ENCODE assay signal across 3 cellular contexts in the genomic region with DNA sequence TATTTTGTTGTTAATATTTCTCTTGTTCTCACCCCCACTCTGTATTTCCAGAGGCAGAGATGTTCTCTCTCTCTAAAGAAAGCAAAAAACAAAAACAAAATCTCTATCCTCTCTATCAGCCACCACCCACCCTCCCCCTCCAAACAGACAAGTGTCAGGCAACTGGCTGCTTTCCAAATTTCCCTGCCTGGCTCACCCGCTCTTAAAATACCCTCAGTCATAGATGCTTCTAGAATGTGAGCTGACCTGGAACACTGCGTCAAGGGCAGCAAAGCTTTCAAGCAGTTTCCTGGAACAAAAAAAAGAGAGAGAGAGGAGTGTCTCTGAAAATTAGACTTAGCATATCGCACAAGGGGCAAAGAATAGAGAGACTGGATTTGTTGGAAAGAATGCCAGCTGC.
TF ChIP-seq lines count a peak whose summit lies in the region.

No MANE protein-coding gene starts in this region.

TF ChIP-seq in SK-N-SH, 30 proteins besides CTCF, POLR2A, EP300 and RAD21 (continued from another document and continues in another):
- TF ChIP-seq REST (IDR thresholded peaks at IDR 0.05; ENCODE audit: low read depth, low read length) (no peak), GATA2 (CRISPR knock-in tag; IDR thresholded peaks at IDR 0.05) (no peak), FOXJ3 (CRISPR knock-in tag; IDR thresholded peaks at IDR 0.05) (no peak), USF2 (IDR thresholded peaks at IDR 0.05; ENCODE audit: borderline replicate concordance, low read depth, low read length) (no peak), MXI1 (IDR thresholded peaks at IDR 0.05; ENCODE audit: low read depth, low read length) (no peak), POLR2AphosphoS5 (IDR thresholded peaks at IDR 0.05; ENCODE audit: low read depth, low read length) (no peak), FOXM1 (IDR thresholded peaks at IDR 0.05; ENCODE audit: low read depth) (no peak), RCOR1 (IDR thresholded peaks at IDR 0.05; ENCODE audit: low read length) (no peak), USF1 (IDR thresholded peaks at IDR 0.05; ENCODE audit: borderline replicate concordance, low read depth) (no peak), EZH2phosphoT487 (IDR thresholded peaks at IDR 0.05; ENCODE audit: borderline replicate concordance, low read depth) (no peak)
- TF ChIP-seq, protein P1, sequence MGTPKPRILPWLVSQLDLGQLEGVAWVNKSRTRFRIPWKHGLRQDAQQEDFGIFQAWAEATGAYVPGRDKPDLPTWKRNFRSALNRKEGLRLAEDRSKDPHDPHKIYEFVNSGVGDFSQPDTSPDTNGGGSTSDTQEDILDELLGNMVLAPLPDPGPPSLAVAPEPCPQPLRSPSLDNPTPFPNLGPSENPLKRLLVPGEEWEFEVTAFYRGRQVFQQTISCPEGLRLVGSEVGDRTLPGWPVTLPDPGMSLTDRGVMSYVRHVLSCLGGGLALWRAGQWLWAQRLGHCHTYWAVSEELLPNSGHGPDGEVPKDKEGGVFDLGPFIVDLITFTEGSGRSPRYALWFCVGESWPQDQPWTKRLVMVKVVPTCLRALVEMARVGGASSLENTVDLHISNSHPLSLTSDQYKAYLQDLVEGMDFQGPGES (IDR thresholded peaks at IDR 0.05; ENCODE audit: low read depth, low read length): no peak

TF ChIP-seq in SK-N-SH treated with all-trans-retinoic acid at 6 μM for 48 hours, 23 proteins besides CTCF, POLR2A, EP300 and RAD21 (continued from another document):
- TF ChIP-seq, protein P2, sequence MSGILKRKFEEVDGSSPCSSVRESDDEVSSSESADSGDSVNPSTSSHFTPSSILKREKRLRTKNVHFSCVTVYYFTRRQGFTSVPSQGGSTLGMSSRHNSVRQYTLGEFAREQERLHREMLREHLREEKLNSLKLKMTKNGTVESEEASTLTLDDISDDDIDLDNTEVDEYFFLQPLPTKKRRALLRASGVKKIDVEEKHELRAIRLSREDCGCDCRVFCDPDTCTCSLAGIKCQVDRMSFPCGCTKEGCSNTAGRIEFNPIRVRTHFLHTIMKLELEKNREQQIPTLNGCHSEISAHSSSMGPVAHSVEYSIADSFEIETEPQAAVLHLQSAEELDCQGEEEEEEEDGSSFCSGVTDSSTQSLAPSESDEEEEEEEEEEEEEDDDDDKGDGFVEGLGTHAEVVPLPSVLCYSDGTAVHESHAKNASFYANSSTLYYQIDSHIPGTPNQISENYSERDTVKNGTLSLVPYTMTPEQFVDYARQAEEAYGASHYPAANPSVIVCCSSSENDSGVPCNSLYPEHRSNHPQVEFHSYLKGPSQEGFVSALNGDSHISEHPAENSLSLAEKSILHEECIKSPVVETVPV (CRISPR knock-in tag; IDR thresholded peaks at IDR 0.05): no peak
- TF ChIP-seq GLIS3 (CRISPR knock-in tag; IDR thresholded peaks at IDR 0.05) (no peak), ZFP3 (CRISPR knock-in tag; IDR thresholded peaks at IDR 0.05) (no peak), CSDC2 (CRISPR knock-in tag; IDR thresholded peaks at IDR 0.05) (no peak), BACH2 (CRISPR knock-in tag; IDR thresholded peaks at IDR 0.05; ENCODE audit: borderline replicate concordance) (no peak), OSR1 (CRISPR knock-in tag; IDR thresholded peaks at IDR 0.05) (no peak), SNAI2 (CRISPR knock-in tag; IDR thresholded peaks at IDR 0.05) (no peak), TSHZ2 (CRISPR knock-in tag; IDR thresholded peaks at IDR 0.05) (no peak), ZC3H10 (CRISPR knock-in tag; IDR thresholded peaks at IDR 0.05) (no peak), ZFP30 (CRISPR knock-in tag; IDR thresholded peaks at IDR 0.05) (no peak), ZNF70 (CRISPR knock-in tag; IDR thresholded peaks at IDR 0.05) (no peak)
- TF ChIP-seq, protein P3, sequence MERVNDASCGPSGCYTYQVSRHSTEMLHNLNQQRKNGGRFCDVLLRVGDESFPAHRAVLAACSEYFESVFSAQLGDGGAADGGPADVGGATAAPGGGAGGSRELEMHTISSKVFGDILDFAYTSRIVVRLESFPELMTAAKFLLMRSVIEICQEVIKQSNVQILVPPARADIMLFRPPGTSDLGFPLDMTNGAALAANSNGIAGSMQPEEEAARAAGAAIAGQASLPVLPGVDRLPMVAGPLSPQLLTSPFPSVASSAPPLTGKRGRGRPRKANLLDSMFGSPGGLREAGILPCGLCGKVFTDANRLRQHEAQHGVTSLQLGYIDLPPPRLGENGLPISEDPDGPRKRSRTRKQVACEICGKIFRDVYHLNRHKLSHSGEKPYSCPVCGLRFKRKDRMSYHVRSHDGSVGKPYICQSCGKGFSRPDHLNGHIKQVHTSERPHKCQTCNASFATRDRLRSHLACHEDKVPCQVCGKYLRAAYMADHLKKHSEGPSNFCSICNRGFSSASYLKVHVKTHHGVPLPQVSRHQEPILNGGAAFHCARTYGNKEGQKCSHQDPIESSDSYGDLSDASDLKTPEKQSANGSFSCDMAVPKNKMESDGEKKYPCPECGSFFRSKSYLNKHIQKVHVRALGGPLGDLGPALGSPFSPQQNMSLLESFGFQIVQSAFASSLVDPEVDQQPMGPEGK (CRISPR knock-in tag; IDR thresholded peaks at IDR 0.05; ENCODE audit: borderline replicate concordance): no peak
- TF ChIP-seq, protein P4, sequence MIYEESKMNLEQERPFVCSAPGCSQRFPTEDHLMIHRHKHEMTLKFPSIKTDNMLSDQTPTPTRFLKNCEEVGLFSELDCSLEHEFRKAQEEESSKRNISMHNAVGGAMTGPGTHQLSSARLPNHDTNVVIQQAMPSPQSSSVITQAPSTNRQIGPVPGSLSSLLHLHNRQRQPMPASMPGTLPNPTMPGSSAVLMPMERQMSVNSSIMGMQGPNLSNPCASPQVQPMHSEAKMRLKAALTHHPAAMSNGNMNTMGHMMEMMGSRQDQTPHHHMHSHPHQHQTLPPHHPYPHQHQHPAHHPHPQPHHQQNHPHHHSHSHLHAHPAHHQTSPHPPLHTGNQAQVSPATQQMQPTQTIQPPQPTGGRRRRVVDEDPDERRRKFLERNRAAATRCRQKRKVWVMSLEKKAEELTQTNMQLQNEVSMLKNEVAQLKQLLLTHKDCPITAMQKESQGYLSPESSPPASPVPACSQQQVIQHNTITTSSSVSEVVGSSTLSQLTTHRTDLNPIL (CRISPR knock-in tag; IDR thresholded peaks at IDR 0.05; ENCODE audit: low read depth): no peak

TF ChIP-seq in HepG2, 621 proteins besides CTCF, POLR2A, EP300 and RAD21 (continued from another document):
- TF ChIP-seq SNAPC4 (CRISPR knock-in tag; IDR thresholded peaks at IDR 0.05) (no peak), PAWR (CRISPR knock-in tag; IDR thresholded peaks at IDR 0.05; ENCODE audit: borderline replicate concordance) (no peak), ZNF570 (CRISPR knock-in tag; IDR thresholded peaks at IDR 0.05; ENCODE audit: borderline replicate concordance) (no peak), U2AF1 (optimal IDR thresholded peaks at IDR 0.05; ENCODE audit: low read depth, low read length) (no peak), DR1 (CRISPR knock-in tag; IDR thresholded peaks at IDR 0.05) (no peak), HOXA3 (CRISPR knock-in tag; IDR thresholded peaks at IDR 0.05) (no peak), SRSF4 (IDR thresholded peaks at IDR 0.05; ENCODE audit: low read depth, low read length, poor library complexity, severe bottlenecking) (no peak), ZIK1 (CRISPR knock-in tag; IDR thresholded peaks at IDR 0.05; ENCODE audit: borderline replicate concordance, low read depth) (no peak), ZKSCAN5 (CRISPR knock-in tag; IDR thresholded peaks at IDR 0.05) (no peak), ZSCAN29 (CRISPR knock-in tag; conservative IDR thresholded peaks at IDR 0.05) (no peak), TCF12 (IDR thresholded peaks at IDR 0.05) (no peak), TCF12 (CRISPR knock-in tag; IDR thresholded peaks at IDR 0.05) (no peak), PHB2 (IDR thresholded peaks at IDR 0.05; ENCODE audit: partially characterized antibody) (no peak)
- TF ChIP-seq, protein P5, sequence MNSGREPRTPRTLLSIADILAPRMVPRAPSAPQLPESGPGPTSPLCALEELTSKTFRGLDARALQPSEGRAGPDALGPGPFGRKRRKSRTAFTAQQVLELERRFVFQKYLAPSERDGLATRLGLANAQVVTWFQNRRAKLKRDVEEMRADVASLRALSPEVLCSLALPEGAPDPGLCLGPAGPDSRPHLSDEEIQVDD (CRISPR knock-in tag; IDR thresholded peaks at IDR 0.05; ENCODE audit: borderline replicate concordance): no peak
- TF ChIP-seq, protein P6, sequence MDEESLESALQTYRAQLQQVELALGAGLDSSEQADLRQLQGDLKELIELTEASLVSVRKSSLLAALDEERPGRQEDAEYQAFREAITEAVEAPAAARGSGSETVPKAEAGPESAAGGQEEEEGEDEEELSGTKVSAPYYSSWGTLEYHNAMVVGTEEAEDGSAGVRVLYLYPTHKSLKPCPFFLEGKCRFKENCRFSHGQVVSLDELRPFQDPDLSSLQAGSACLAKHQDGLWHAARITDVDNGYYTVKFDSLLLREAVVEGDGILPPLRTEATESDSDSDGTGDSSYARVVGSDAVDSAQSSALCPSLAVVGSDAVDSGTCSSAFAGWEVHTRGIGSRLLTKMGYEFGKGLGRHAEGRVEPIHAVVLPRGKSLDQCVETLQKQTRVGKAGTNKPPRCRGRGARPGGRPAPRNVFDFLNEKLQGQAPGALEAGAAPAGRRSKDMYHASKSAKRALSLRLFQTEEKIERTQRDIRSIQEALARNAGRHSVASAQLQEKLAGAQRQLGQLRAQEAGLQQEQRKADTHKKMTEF (CRISPR knock-in tag; IDR thresholded peaks at IDR 0.05): no peak
- TF ChIP-seq, protein P7, sequence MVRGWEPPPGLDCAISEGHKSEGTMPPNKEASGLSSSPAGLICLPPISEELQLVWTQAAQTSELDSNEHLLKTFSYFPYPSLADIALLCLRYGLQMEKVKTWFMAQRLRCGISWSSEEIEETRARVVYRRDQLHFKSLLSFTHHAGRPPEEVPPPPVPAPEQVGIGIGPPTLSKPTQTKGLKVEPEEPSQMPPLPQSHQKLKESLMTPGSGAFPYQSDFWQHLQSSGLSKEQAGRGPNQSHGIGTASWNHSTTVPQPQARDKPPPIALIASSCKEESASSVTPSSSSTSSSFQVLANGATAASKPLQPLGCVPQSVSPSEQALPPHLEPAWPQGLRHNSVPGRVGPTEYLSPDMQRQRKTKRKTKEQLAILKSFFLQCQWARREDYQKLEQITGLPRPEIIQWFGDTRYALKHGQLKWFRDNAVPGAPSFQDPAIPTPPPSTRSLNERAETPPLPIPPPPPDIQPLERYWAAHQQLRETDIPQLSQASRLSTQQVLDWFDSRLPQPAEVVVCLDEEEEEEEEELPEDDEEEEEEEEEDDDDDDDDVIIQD (CRISPR knock-in tag; IDR thresholded peaks at IDR 0.05; ENCODE audit: low read depth): no peak
- TF ChIP-seq, protein P8, sequence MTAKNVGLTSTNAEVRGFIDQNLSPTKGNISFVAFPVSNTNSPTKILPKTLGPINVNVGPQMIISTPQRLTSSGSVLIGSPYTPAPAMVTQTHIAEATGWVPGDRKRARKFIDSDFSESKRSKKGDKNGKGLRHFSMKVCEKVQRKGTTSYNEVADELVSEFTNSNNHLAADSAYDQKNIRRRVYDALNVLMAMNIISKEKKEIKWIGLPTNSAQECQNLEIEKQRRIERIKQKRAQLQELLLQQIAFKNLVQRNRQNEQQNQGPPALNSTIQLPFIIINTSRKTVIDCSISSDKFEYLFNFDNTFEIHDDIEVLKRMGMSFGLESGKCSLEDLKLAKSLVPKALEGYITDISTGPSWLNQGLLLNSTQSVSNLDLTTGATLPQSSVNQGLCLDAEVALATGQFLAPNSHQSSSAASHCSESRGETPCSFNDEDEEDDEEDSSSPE (CRISPR knock-in tag; IDR thresholded peaks at IDR 0.05): no peak
